In the genomic region with DNA sequence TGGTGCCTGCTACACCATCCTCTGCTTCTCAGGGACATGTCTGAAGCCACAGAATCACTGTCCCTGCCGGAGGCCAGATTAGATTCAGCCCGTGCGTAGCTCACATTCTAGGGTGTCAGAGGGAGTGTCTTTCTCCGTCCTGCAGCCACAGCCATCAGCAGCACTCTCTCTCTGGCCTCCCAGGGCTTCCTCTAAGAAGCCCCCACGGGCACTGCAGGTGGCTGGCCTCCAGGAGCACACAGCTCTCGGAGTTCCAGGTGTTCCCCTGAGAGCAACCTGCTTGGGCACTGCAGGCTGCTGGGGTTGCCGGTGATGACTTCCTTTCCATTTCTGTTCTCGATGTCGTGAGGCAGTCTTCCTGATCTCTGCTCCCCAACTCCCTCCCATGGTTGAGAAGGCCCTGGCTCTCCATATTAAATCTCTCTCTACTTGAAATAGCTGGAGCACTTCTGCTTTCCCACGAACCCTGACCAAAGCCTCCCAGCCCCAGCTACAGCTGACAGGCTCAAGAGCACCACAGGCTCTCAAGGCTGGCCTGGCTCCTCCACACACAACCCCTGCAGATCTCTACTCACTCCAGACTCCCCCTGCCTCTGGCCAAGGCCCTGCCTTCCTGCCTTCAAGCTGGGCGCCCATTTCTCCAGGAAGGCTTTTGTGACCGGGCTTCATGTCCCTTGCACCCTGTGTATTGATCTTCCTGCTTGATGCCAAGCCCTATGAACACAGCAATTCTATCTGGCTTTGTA, we compare ENCODE assay signal across 1 cellular context.
TF ChIP-seq lines count a peak whose summit lies in the region.

No MANE protein-coding gene starts in this region.

TF ChIP-seq in HEK293, 187 proteins besides CTCF, POLR2A, EP300 and RAD21 (continued from another document):
- TF ChIP-seq ZNF629 (tag by site-specific recombination; IDR thresholded peaks at IDR 0.05) (no peak), ZIC2 (tag by site-specific recombination; IDR thresholded peaks at IDR 0.05) (peak; percentile 50; the same call in 1 of the 2 replicates)
